In genomic region chr17:65799454-65799853, GRCh38 we compare ENCODE assay signal across 1 cellular context.
TF ChIP-seq lines count a peak whose summit lies in the region.

No MANE protein-coding gene starts in this region.

TF ChIP-seq in IMR-90, 13 proteins besides CTCF, POLR2A, EP300 and RAD21:
- TF ChIP-seq MXI1 (IDR thresholded peaks at IDR 0.05; ENCODE audit: borderline replicate concordance, low read depth, low read length), result no peak
- TF ChIP-seq RFX5 (IDR thresholded peaks at IDR 0.05; ENCODE audit: low read depth, low read length), result no peak
- no peak for TF ChIP-seq NFE2L2 (IDR thresholded peaks at IDR 0.05; ENCODE audit: low read depth, low read length)
- no peak for TF ChIP-seq USF2 (IDR thresholded peaks at IDR 0.05; ENCODE audit: low read depth, low read length)
- no peak for TF ChIP-seq MAZ (IDR thresholded peaks at IDR 0.05; ENCODE audit: borderline replicate concordance, low read depth, low read length)
